ENCODE assay signal across 9 cellular contexts in genomic region chr3:38366082-38366481, GRCh38.
"Had no signal": no experiment of that assay in that cellular context is flagged by ENCODE, and none has a peak within 500 bp of the region (broad histone marks: within the 10 kb centered on the region; RNA-seq: fewer than 3 reads in every experiment).

No MANE protein-coding gene starts in this region.

- H3K9me3 ChIP-seq: HAP-1 had no signal

- DNase-seq: GM23248, GOT3, H7, HFFc6, IMR-90 had no signal

- H3K4me3 ChIP-seq: GM23248, HAP-1, K562 had no signal

- H3K27ac ChIP-seq: GM23248 had no signal

- FAIRE-seq: HTR-8/SVneo, K562 had no signal

- H3K4me1 ChIP-seq: HAP-1 had no signal

- ATAC-seq: HCT116 had no signal
